Comparison of ENCODE assay signal across 8 cellular contexts in genomic region chr10:121753726-121754476, GRCh38.
A peak's percentile ranks its signal among the peaks of the same experiment; 100 is the strongest.
DNase-seq lines count a peak whose midpoint lies in the region; FAIRE-seq and TF ChIP-seq lines count a peak whose summit lies in the region.

No MANE protein-coding gene starts in this region.

- peaks cover 1% of the 10 kb centered on the region for H3K36me3 ChIP-seq in bronchial epithelial cell (ENCODE audit: control insufficient read depth, insufficient read depth, low read length)

- H3K27ac Mint-ChIP-seq in activated naive CD4-positive, alpha-beta T cell treated with anti-CD3 and anti-CD28 coated beads for 36 hours, result peak overlapping the region; percentile 27
- no peak overlapping the region for H3K27ac Mint-ChIP-seq in H9

- no peaks in the 10 kb centered on the region for H4K20me1 ChIP-seq in H9 (ENCODE audit: control insufficient read depth, insufficient read depth, insufficient read length)

- TF ChIP-seq CTCF in H9 (conservative IDR thresholded peaks at IDR 0.05) (peak; percentile 56; the same call in 2 of the 3 replicates), LNCAP (IDR thresholded peaks at IDR 0.05) (peak; percentile 65), bronchial epithelial cell (IDR thresholded peaks at IDR 0.05; ENCODE audit: insufficient read depth, low read length, severe bottlenecking) (peak; percentile 20), retinal pigment epithelial cell (conservative IDR thresholded peaks at IDR 0.05; ENCODE audit: low read depth, low read length) (peak; percentile 51), lower leg skin (IDR thresholded peaks at IDR 0.05) (no peak)

- H3K23ac ChIP-seq in H9 (ENCODE audit: insufficient read length, low read depth, low read length), result no peak overlapping the region

- H3K79me2 ChIP-seq in H9 (ENCODE audit: insufficient read depth, low read length), result no peaks in the 10 kb centered on the region

- no peak overlapping the region for H3K27ac ChIP-seq in H9 (ENCODE audit: insufficient read length, low read depth, low read length)

- H3K36me3 Mint-ChIP-seq in activated naive CD4-positive, alpha-beta T cell treated with anti-CD3 and anti-CD28 coated beads for 36 hours (ENCODE audit: low read depth), result peaks cover 33% of the 10 kb centered on the region
- peaks cover 28 to 45% (median 39%) of the 10 kb centered on the region in 3 experiments for H3K36me3 Mint-ChIP-seq in H9 (ENCODE audit: insufficient read depth in 1 of 3, low read depth in 3 of 3)

- peaks cover 29% of the 10 kb centered on the region for H3K9me3 Mint-ChIP-seq in activated naive CD4-positive, alpha-beta T cell treated with anti-CD3 and anti-CD28 coated beads for 36 hours
- H3K9me3 Mint-ChIP-seq in H9, result peaks cover 39 to 41% of the 10 kb centered on the region in 2 experiments

- H3K9me3 ChIP-seq in H9 (ENCODE audit: control insufficient read depth, low read depth, low read length), result peaks cover 16% of the 10 kb centered on the region

- no peaks in the 10 kb centered on the region for H3K4me1 ChIP-seq in H9 (ENCODE audit: insufficient read depth, low read length)

- TF ChIP-seq POLR2A in lower leg skin (IDR thresholded peaks at IDR 0.05), result no peak

- no peak overlapping the region for H4K91ac ChIP-seq in H9 (ENCODE audit: insufficient read length, low read depth, low read length)

- H4K5ac ChIP-seq in H9 (ENCODE audit: insufficient read length, low read depth, low read length), result no peak overlapping the region

- H2AK5ac ChIP-seq in H9 (ENCODE audit: insufficient read length, low read length), result no peak overlapping the region

- no peaks in the 10 kb centered on the region for H3K27me3 ChIP-seq in H9 (ENCODE audit: insufficient read depth, low read length)
- H3K27me3 ChIP-seq in bronchial epithelial cell (ENCODE audit: control insufficient read depth, insufficient read depth, low read length), result no peaks in the 10 kb centered on the region

- H2AFZ ChIP-seq in H9 (ENCODE audit: low read length), result no peak overlapping the region

- no peak overlapping the region for H4K8ac ChIP-seq in H9 (replicated peaks; ENCODE audit: insufficient read length, low read depth, low read length)

- H3K4me3 Mint-ChIP-seq in activated naive CD4-positive, alpha-beta T cell treated with anti-CD3 and anti-CD28 coated beads for 36 hours, result no peak overlapping the region
- H3K4me3 Mint-ChIP-seq in H9, result no peak overlapping the region

- H2BK120ac ChIP-seq in H9 (ENCODE audit: low read depth, low read length, poor library complexity, severe bottlenecking), result no peak overlapping the region

- H2BK12ac ChIP-seq in H9 (ENCODE audit: insufficient read length, low read depth, low read length), result no peak overlapping the region

- H3K18ac ChIP-seq in H9 (ENCODE audit: insufficient read length, low read depth, low read length), result no peak overlapping the region

- H3T11ph ChIP-seq in H9 (ENCODE audit: low read length), result no peak overlapping the region

- no peak for FAIRE-seq in bronchial epithelial cell (lab: Jason Lieb, UNC)

- intact Hi-C loops in activated naive CD4-positive, alpha-beta T cell treated with anti-CD3 and anti-CD28 coated beads for 36 hours (cut with micrococcal nuclease), result loop anchor here (1.0 to 10.0 kb wide), 9 partner anchors 16 to 1531 kb away; partner anchors contain the start of genes ATE1, BUB3 and WDR11
- intact Hi-C loops in lower leg skin (cut with DNase I; ENCODE audit: low total_unique reads), result no loop called here

- H2BK15ac ChIP-seq in H9 (ENCODE audit: low read depth, low read length), result no peak overlapping the region

- H3K23me2 ChIP-seq in H9 (ENCODE audit: insufficient read length, low read depth, low read length, poor library complexity, severe bottlenecking), result no peaks in the 10 kb centered on the region

- DNase-seq in activated naive CD4-positive, alpha-beta T cell treated with anti-CD3 and anti-CD28 coated beads for 36 hours, result peak; percentile 24
- no peak for DNase-seq in activated naive CD4-positive, alpha-beta T cell treated with Interleukin-2 at 50 U/mL for 16 hours
- no peak for DNase-seq in H9
- peak; percentile 98 for DNase-seq in bronchial epithelial cell (ENCODE audit: low read depth)
- DNase-seq in retinal pigment epithelial cell (ENCODE audit: low read depth), result peak; percentile 17
- DNase-seq in lower leg skin (ENCODE audit: low spot score in 2 of 2), result no peak
- DNase-seq in SKM-1 treated with dmso at 0.1 percent for 144 hours (lab: John Stamatoyannopoulos, UW; ENCODE audit: unreplicated experiment), result no peak

- no peak overlapping the region for H3K4me2 ChIP-seq in H9 (ENCODE audit: insufficient read depth, insufficient read length, low read length)

- no CpG with 5 or more reads among the region's 6 CpGs for WGBS in H9 (ENCODE audit: extremely low coverage, insufficient read length, low lambda C conversion rate)
- WGBS in lower leg skin, 2 donors, result 39 to 43% methylated on average over 6 of the region's 6 CpGs

- H3K56ac ChIP-seq in H9 (ENCODE audit: insufficient read length, low read depth, low read length), result no peak overlapping the region

- H3K79me1 ChIP-seq in H9 (ENCODE audit: insufficient read depth, low read depth, low read length, poor library complexity, severe bottlenecking), result no peaks in the 10 kb centered on the region

- H3K4ac ChIP-seq in H9 (ENCODE audit: low read depth, low read length), result no peak overlapping the region

- H3K14ac ChIP-seq in H9 (ENCODE audit: insufficient read depth, low read length), result no peak overlapping the region

- no peak overlapping the region for H3K9ac ChIP-seq in H9 (ENCODE audit: extremely low read depth, insufficient read length, low read length)

- H2BK20ac ChIP-seq in H9 (ENCODE audit: low read depth, low read length, poor library complexity, severe bottlenecking), result no peak overlapping the region

- H3K4me3 ChIP-seq in bronchial epithelial cell (ENCODE audit: low read depth, low read length), result no peak overlapping the region
- H3K4me3 ChIP-seq in retinal pigment epithelial cell (ENCODE audit: low read length), result no peak overlapping the region
- no peak overlapping the region for H3K4me3 ChIP-seq in lower leg skin (ENCODE audit: low read depth, poor library complexity, severe bottlenecking)

- H2BK5ac ChIP-seq in H9 (ENCODE audit: insufficient read length, low read length), result no peak overlapping the region

- H3K4me1 Mint-ChIP-seq in activated naive CD4-positive, alpha-beta T cell treated with anti-CD3 and anti-CD28 coated beads for 36 hours (ENCODE audit: low read depth), result peaks cover 19% of the 10 kb centered on the region
- peaks cover 0 to 6% of the 10 kb centered on the region in 2 experiments; a peak in 1 of 4 replicates for H3K4me1 Mint-ChIP-seq in H9

- H3K27me3 Mint-ChIP-seq in activated naive CD4-positive, alpha-beta T cell treated with anti-CD3 and anti-CD28 coated beads for 36 hours (ENCODE audit: low read depth), result no peaks in the 10 kb centered on the region
- no peaks in the 10 kb centered on the region; the same call in 1 of the 2 replicates for H3K27me3 Mint-ChIP-seq in H9 (ENCODE audit: low read depth)

- CTCF ChIA-PET in activated naive CD4-positive, alpha-beta T cell treated with anti-CD3 and anti-CD28 coated beads for 36 hours (lab: Charles Lee), result interaction anchor here (0.6 kb wide), 1 partner anchor 148 kb away, joined by 3 read pairs; no protein-coding TSS in a partner anchor

Comparison
In these comparisons a context has a peak if more than half of its experiments do, and no peak if none do; other contexts are left out.
1. DNase-seq: peak in activated naive CD4-positive, alpha-beta T cell treated with anti-CD3 and anti-CD28 coated beads for 36 hours (single experiment), bronchial epithelial cell (single experiment) and retinal pigment epithelial cell (single experiment); none in activated naive CD4-positive, alpha-beta T cell treated with Interleukin-2 at 50 U/mL for 16 hours (single experiment), H9 (single experiment), lower leg skin (0 of 2) and SKM-1 treated with dmso at 0.1 percent for 144 hours (single experiment).
2. CTCF ChIP-seq: peak in H9 (single experiment), LNCAP (single experiment), bronchial epithelial cell (single experiment) and retinal pigment epithelial cell (single experiment); none in lower leg skin (0 of 3).